ENCODE assay signal across 1 cellular context in the genomic region with DNA sequence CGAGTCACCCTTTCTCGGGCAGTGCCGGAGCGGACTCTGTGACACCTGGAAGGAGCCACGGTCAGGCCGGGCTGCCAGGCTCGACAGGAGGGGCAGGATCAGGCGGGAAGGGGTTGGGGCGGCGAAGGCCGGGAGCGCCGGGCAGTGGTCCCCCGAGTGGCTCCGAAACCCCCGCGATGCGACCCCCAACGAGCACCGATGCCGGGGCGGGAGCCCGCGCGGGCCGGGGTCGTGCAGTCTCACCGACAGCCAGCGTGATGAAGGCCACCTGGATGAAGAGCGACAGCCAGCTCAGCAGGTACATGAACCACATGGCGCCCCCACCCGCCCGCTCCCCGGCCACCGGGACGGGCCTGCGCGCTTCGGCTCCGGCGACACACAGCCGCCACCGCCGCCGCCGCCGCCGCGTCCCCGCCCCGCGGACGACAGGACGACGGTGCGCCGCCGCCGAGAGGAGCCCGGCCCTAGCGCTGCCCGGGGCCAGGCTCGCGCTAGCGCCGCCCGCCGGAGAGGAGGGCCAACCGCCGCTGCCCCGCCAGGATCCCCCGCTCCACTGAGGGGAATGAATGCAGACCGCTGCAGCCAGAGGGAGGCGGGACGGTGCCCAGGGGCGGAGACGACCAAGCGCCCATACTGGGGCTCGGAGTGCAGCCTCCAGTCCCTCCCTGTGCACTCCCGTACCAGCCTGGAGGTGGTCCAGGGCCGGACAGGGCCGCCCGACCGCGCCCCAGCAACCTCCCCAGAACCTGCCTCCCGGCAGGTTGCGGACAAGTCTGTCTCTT.
TF ChIP-seq lines count a peak whose summit lies in the region.

TEX261 (minus strand) TSS at position 429 of the 782 bp plus-strand sequence; CDS start at position 313, 116 bp downstream.

TF ChIP-seq in HepG2, 621 proteins besides CTCF, POLR2A, EP300 and RAD21 (continued from another document and continues in another):
- TF ChIP-seq, protein P1, sequence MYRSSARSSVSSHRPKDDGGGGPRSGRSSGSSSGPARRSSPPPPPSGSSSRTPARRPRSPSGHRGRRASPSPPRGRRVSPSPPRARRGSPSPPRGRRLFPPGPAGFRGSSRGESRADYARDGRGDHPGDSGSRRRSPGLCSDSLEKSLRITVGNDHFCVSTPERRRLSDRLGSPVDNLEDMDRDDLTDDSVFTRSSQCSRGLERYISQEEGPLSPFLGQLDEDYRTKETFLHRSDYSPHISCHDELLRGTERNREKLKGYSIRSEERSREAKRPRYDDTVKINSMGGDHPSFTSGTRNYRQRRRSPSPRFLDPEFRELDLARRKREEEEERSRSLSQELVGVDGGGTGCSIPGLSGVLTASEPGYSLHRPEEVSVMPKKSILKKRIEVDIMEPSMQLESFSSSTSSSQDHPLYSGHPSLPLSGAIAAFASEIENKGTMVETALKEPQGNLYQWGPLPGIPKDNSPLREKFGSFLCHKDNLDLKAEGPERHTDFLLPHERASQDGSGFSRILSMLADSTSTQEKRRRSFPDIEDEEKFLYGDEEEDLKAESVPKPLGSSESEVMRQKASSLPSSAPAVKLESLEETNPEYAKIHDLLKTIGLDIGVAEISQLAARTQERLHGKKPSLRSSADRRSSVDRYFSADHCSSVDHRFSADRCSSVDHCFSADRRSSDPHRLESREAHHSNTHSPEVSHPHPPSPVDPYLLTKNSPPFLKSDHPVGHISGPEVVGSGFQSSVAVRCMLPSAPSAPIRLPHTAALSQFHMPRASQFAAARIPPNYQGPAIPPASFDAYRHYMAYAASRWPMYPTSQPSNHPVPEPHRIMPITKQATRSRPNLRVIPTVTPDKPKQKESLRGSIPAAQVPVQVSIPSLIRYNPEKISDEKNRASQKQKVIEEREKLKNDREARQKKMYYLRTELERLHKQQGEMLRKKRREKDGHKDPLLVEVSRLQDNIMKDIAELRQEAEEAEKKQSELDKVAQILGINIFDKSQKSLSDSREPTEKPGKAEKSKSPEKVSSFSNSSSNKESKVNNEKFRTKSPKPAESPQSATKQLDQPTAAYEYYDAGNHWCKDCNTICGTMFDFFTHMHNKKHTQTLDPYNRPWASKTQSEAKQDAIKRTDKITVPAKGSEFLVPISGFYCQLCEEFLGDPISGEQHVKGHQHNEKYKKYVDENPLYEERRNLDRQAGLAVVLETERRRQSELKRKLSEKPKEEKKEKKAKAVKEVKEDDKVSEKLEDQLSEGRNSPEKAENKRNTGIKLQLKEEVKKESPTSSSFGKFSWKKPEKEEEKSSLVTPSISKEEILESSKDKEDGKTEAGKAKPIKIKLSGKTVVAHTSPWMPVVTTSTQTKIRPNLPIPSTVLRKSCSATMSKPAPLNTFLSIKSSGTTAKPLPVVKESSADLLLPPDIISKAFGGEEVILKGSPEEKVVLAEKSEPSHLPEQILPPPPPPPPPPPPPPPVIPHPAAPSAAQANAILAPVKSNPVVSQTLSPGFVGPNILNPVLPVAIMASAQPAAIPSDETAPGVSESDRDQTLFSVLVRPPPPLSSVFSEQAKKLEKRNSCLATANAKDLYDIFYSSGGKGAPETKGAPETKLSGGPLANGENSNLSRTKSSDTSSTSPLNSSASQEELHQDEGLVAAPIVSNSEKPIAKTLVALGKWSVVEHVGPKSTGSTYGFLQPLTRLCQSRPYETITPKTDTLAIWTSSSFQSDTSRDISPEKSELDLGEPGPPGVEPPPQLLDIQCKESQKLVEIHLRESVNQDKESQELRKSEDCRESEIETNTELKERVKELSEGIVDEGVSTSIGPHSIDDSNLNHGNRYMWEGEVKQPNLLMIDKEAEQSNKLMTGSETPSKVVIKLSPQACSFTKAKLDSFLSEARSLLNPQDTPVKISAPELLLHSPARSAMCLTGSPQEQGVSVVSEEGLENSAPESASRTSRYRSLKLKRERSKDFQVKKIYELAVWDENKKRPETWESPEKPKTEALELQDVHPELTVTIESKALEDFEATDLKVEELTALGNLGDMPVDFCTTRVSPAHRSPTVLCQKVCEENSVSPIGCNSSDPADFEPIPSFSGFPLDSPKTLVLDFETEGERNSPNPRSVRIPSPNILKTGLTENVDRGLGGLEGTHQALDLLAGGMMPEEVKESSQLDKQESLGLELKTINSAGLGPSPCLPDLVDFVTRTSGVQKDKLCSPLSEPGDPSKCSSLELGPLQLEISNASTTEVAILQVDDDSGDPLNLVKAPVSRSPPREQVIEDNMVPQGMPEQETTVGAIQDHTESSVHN (CRISPR knock-in tag; IDR thresholded peaks at IDR 0.05): no peak
- TF ChIP-seq E2F2 (CRISPR knock-in tag; IDR thresholded peaks at IDR 0.05; ENCODE audit: borderline replicate concordance) (no peak), ETV5 (CRISPR knock-in tag; IDR thresholded peaks at IDR 0.05; ENCODE audit: borderline replicate concordance) (peak; percentile 11; the same call in 1 of the 2 replicates), POLR2AphosphoS5 (IDR thresholded peaks at IDR 0.05; ENCODE audit: low read depth, low read length) (0 out of 2 replicates have a peak, but pooled peaks have one; percentile 47), GTF3A (CRISPR knock-in tag; conservative IDR thresholded peaks at IDR 0.05) (no peak), MIER2 (CRISPR knock-in tag; IDR thresholded peaks at IDR 0.05) (no peak), ZFYVE20 (CRISPR knock-in tag; IDR thresholded peaks at IDR 0.05; ENCODE audit: borderline replicate concordance, low read depth) (no peak), NFIC (IDR thresholded peaks at IDR 0.05; ENCODE audit: low read length) (no peak), RFX1 (IDR thresholded peaks at IDR 0.05) (no peak), CHCHD3 (CRISPR knock-in tag; IDR thresholded peaks at IDR 0.05) (no peak; the same call in 1 of the 2 replicates), MTF2 (CRISPR knock-in tag; IDR thresholded peaks at IDR 0.05; ENCODE audit: borderline replicate concordance) (no peak), NR0B2 (CRISPR knock-in tag; IDR thresholded peaks at IDR 0.05) (0 out of 2 replicates have a peak, but pooled peaks have one; percentile 22), SSRP1 (CRISPR knock-in tag; IDR thresholded peaks at IDR 0.05) (no peak), TCF7 (IDR thresholded peaks at IDR 0.05; ENCODE audit: low read depth) (no peak), U2AF1 (optimal IDR thresholded peaks at IDR 0.05; ENCODE audit: low read depth, low read length) (no peak), NFATC3 (CRISPR knock-in tag; IDR thresholded peaks at IDR 0.05) (no peak), ZNF44 (CRISPR knock-in tag; IDR thresholded peaks at IDR 0.05) (no peak), ZNF326 (CRISPR knock-in tag; IDR thresholded peaks at IDR 0.05; ENCODE audit: borderline replicate concordance) (no peak), KIAA2018 (CRISPR knock-in tag; IDR thresholded peaks at IDR 0.05; ENCODE audit: borderline replicate concordance) (no peak), ZNF138 (CRISPR knock-in tag; IDR thresholded peaks at IDR 0.05; ENCODE audit: low read depth) (no peak), KAT7 (CRISPR knock-in tag; IDR thresholded peaks at IDR 0.05; ENCODE audit: borderline replicate concordance) (no peak; the same call in 1 of the 2 replicates), HMGA1 (CRISPR knock-in tag; conservative IDR thresholded peaks at IDR 0.05) (no peak), ARNTL (CRISPR knock-in tag; IDR thresholded peaks at IDR 0.05) (peak; percentile 30; the same call in 1 of the 2 replicates), ZNF782 (CRISPR knock-in tag; IDR thresholded peaks at IDR 0.05; ENCODE audit: borderline replicate concordance) (peak; percentile 57; the same call in 1 of the 2 replicates), NR2F2 (IDR thresholded peaks at IDR 0.05; ENCODE audit: borderline replicate concordance, low read depth) (no peak), CENPX (CRISPR knock-in tag; IDR thresholded peaks at IDR 0.05) (no peak), SIN3A (IDR thresholded peaks at IDR 0.05; ENCODE audit: borderline replicate concordance, low read depth, low read length) (peak; percentile 81; the same call in 1 of the 2 replicates)
- TF ChIP-seq, protein P2, sequence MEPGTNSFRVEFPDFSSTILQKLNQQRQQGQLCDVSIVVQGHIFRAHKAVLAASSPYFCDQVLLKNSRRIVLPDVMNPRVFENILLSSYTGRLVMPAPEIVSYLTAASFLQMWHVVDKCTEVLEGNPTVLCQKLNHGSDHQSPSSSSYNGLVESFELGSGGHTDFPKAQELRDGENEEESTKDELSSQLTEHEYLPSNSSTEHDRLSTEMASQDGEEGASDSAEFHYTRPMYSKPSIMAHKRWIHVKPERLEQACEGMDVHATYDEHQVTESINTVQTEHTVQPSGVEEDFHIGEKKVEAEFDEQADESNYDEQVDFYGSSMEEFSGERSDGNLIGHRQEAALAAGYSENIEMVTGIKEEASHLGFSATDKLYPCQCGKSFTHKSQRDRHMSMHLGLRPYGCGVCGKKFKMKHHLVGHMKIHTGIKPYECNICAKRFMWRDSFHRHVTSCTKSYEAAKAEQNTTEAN (CRISPR knock-in tag; conservative IDR thresholded peaks at IDR 0.05): 0 out of 2 replicates have a peak, but pooled peaks have one; percentile 28
- TF ChIP-seq, protein P3, sequence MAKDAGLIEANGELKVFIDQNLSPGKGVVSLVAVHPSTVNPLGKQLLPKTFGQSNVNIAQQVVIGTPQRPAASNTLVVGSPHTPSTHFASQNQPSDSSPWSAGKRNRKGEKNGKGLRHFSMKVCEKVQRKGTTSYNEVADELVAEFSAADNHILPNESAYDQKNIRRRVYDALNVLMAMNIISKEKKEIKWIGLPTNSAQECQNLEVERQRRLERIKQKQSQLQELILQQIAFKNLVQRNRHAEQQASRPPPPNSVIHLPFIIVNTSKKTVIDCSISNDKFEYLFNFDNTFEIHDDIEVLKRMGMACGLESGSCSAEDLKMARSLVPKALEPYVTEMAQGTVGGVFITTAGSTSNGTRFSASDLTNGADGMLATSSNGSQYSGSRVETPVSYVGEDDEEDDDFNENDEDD (CRISPR knock-in tag; IDR thresholded peaks at IDR 0.05; ENCODE audit: borderline replicate concordance): no peak
- TF ChIP-seq, protein P4, sequence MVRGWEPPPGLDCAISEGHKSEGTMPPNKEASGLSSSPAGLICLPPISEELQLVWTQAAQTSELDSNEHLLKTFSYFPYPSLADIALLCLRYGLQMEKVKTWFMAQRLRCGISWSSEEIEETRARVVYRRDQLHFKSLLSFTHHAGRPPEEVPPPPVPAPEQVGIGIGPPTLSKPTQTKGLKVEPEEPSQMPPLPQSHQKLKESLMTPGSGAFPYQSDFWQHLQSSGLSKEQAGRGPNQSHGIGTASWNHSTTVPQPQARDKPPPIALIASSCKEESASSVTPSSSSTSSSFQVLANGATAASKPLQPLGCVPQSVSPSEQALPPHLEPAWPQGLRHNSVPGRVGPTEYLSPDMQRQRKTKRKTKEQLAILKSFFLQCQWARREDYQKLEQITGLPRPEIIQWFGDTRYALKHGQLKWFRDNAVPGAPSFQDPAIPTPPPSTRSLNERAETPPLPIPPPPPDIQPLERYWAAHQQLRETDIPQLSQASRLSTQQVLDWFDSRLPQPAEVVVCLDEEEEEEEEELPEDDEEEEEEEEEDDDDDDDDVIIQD (CRISPR knock-in tag; IDR thresholded peaks at IDR 0.05; ENCODE audit: low read depth): no peak; the same call in 1 of the 2 replicates
